ENCODE assay signal across 7 cellular contexts in the genomic region with DNA sequence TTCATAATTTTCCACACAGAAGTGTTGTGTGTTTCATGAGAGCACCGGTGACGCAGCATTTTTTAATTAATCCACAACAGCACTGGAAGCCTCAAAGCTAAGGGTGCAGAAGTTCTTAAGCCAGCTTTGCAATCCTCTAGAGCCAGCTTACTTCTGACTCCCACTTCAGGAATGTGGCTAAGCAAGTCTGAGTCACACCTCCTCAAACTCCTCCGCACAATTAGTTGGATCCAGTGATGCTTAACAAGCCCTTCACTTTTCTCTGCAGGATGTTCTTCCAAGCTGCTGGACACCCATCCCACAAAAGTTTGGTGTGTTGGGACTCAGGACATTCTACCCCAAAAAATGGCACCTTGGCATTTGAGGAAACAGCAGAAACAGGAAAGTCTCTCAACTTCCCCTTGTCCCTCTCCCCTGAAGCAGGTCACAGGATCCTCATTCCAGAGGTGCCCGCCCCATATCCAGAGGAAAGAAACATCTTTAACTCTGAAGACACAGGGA.
DNase-seq lines count a peak whose midpoint lies in the region; ATAC-seq, FAIRE-seq and TF ChIP-seq lines count a peak whose summit lies in the region.

No MANE protein-coding gene starts in this region.

- intact Hi-C loops in ascending aorta (cut with DNase I) = loop anchor here (2.0 to 10.0 kb wide), 2 partner anchors 122 to 320 kb away; no protein-coding TSS in a partner anchor

- ATAC-seq in activated CD8-positive, alpha-beta memory T cell treated with anti-CD3 and anti-CD28 coated beads, Interleukin-2, amount 10 ng/mL, durations not matched to agents 7 days and 5 days = no peak

- H3K36me3 ChIP-seq in ascending aorta (peaks cover 0 to 1% of the 10 kb centered on the region in 2 donors), iPS DF 6.9 (ENCODE audit: control insufficient read depth, insufficient read depth, low read length) (no peaks in the 10 kb centered on the region)

- H3K27me3 ChIP-seq in ascending aorta (no peaks in the 10 kb centered on the region), iPS DF 6.9 (ENCODE audit: control insufficient read depth, insufficient read depth, low read length) (no peaks in the 10 kb centered on the region)

- H3K4me3 ChIP-seq in ascending aorta (no peak overlapping the region), iPS DF 6.9 (ENCODE audit: low read length) (no peak overlapping the region)

- no peaks in the 10 kb centered on the region for H3K9me3 Mint-ChIP-seq in type B pancreatic cell
- no peaks in the 10 kb centered on the region for H3K9me3 Mint-ChIP-seq in activated CD8-positive, alpha-beta memory T cell treated with anti-CD3 and anti-CD28 coated beads, Interleukin-2, amount 10 ng/mL, durations not matched to agents 7 days and 5 days (ENCODE audit: low read depth)

- no peak for TF ChIP-seq CTCF in ascending aorta (IDR thresholded peaks at IDR 0.05)
- TF ChIP-seq CTCF in type B pancreatic cell (conservative IDR thresholded peaks at IDR 0.05) = no peak

- no CpG with 5 or more reads among the region's 4 CpGs for WGBS in iPS DF 6.9 (ENCODE audit: insufficient coverage, insufficient read length)

- H3K9me3 ChIP-seq in ascending aorta = no peaks in the 10 kb centered on the region
- no peaks in the 10 kb centered on the region for H3K9me3 ChIP-seq in iPS DF 6.9 (ENCODE audit: control insufficient read depth, insufficient read depth, low read length)

- TF ChIP-seq POLR2A in GM12891 (IDR thresholded peaks at IDR 0.05; ENCODE audit: low read depth, low read length) = no peak

- H3K4me1 ChIP-seq in ascending aorta (peaks cover 3 to 14% of the 10 kb centered on the region in 2 donors), iPS DF 6.9 (ENCODE audit: control insufficient read depth, insufficient read depth, low read length) (peaks cover 10% of the 10 kb centered on the region)

- H3K4me1 Mint-ChIP-seq in type B pancreatic cell (ENCODE audit: unreplicated experiment) = peaks cover 43% of the 10 kb centered on the region
- no peaks in the 10 kb centered on the region for H3K4me1 Mint-ChIP-seq in activated CD8-positive, alpha-beta memory T cell treated with anti-CD3 and anti-CD28 coated beads, Interleukin-2, amount 10 ng/mL, durations not matched to agents 7 days and 5 days

- FAIRE-seq in GM12891 (lab: Jason Lieb, UNC) = no peak

- H3K27ac Mint-ChIP-seq in type B pancreatic cell = peak overlapping the region; percentile 97
- H3K27ac Mint-ChIP-seq in activated CD8-positive, alpha-beta memory T cell treated with anti-CD3 and anti-CD28 coated beads, Interleukin-2, amount 10 ng/mL, durations not matched to agents 7 days and 5 days = no peak overlapping the region

- H3K27me3 Mint-ChIP-seq in type B pancreatic cell = no peaks in the 10 kb centered on the region
- peaks cover 11% of the 10 kb centered on the region for H3K27me3 Mint-ChIP-seq in activated CD8-positive, alpha-beta memory T cell treated with anti-CD3 and anti-CD28 coated beads, Interleukin-2, amount 10 ng/mL, durations not matched to agents 7 days and 5 days

- CTCF ChIA-PET in activated CD8-positive, alpha-beta memory T cell treated with anti-CD3 and anti-CD28 coated beads, Interleukin-2, amount 10 ng/mL, durations not matched to agents 7 days and 5 days (lab: Charles Lee) = no interaction called here

- peak overlapping the region; percentile 2 to 8 for H3K27ac ChIP-seq in ascending aorta
- no peak overlapping the region for H3K27ac ChIP-seq in iPS DF 6.9 (ENCODE audit: low read length)

- H3K36me3 Mint-ChIP-seq in type B pancreatic cell = peaks cover 17% of the 10 kb centered on the region
- H3K36me3 Mint-ChIP-seq in activated CD8-positive, alpha-beta memory T cell treated with anti-CD3 and anti-CD28 coated beads, Interleukin-2, amount 10 ng/mL, durations not matched to agents 7 days and 5 days = no peaks in the 10 kb centered on the region

- DNase-seq in HS-5 (ENCODE audit: low read depth) (peak; percentile 98), ascending aorta (ENCODE audit: low spot score in 2 of 2) (peak in 1 of 2 donors; percentile 84), iPS DF 6.9 (ENCODE audit: low read depth, low spot score) (peak; percentile 76), type B pancreatic cell (ENCODE audit: extremely low spot score, unreplicated experiment) (no peak), GM12891 (ENCODE audit: insufficient read length, low spot score) (no peak)
- no peak for DNase-seq in activated CD8-positive, alpha-beta memory T cell treated with anti-CD3 and anti-CD28 coated beads, Interleukin-2, amount 10 ng/mL, durations not matched to agents 7 days and 5 days
- no peak for DNase-seq in activated T-cell treated with anti-CD3 and anti-CD28 coated beads, Interleukin-2, amount 50 U/mL, for 1 hour

- peak overlapping the region; percentile 58 for H3K4me3 Mint-ChIP-seq in type B pancreatic cell
- no peak overlapping the region for H3K4me3 Mint-ChIP-seq in activated CD8-positive, alpha-beta memory T cell treated with anti-CD3 and anti-CD28 coated beads, Interleukin-2, amount 10 ng/mL, durations not matched to agents 7 days and 5 days

TF ChIP-seq in GM12891, 5 proteins besides CTCF, POLR2A, EP300 and RAD21:
- TF ChIP-seq POLR2AphosphoS5 (IDR thresholded peaks at IDR 0.05; ENCODE audit: low read depth, low read length) = no peak
- no peak for TF ChIP-seq SPI1 (IDR thresholded peaks at IDR 0.05; ENCODE audit: low read depth, low read length)
- no peak for TF ChIP-seq POU2F2 (IDR thresholded peaks at IDR 0.05; ENCODE audit: low read depth, low read length)
- no peak for TF ChIP-seq PAX5 (IDR thresholded peaks at IDR 0.05; ENCODE audit: insufficient read depth, low read length, severe bottlenecking)
- no peak for TF ChIP-seq TAF1 (IDR thresholded peaks at IDR 0.05; ENCODE audit: low read depth, low read length)

Comparison
In these comparisons a context has a peak if more than half of its experiments do, and no peak if none do; other contexts are left out.
1. DNase-seq: peak in HS-5 (single experiment) and iPS DF 6.9 (single experiment); none in type B pancreatic cell (single experiment), activated CD8-positive, alpha-beta memory T cell treated with anti-CD3 and anti-CD28 coated beads, Interleukin-2, amount 10 ng/mL, durations not matched to agents 7 days and 5 days (single experiment), activated T-cell treated with anti-CD3 and anti-CD28 coated beads, Interleukin-2, amount 50 U/mL, for 1 hour (single experiment) and GM12891 (single experiment).